In genomic region chr6:41705996-41706835, GRCh38 we compare ENCODE assay signal across 8 cellular contexts. TPM values are rescaled to one million over a fixed set of nuclear protein-coding genes. Genes with fewer than 3 reads are reported as not detected.
A peak's percentile ranks its signal among the peaks of the same experiment; 100 is the strongest.
DNase-seq lines count a peak whose midpoint lies in the region; ATAC-seq and TF ChIP-seq lines count a peak whose summit lies in the region.

No MANE protein-coding gene starts in this region.

- H3K36me3 Mint-ChIP-seq in activated naive CD8-positive, alpha-beta T cell treated with anti-CD3 and anti-CD28 coated beads for 36 hours = peaks cover 5% of the 10 kb centered on the region

- peak; percentile 53 for DNase-seq in COLO829 (ENCODE audit: low spot score)
- DNase-seq in RWPE2 (ENCODE audit: low spot score) = no peak
- DNase-seq in activated naive CD8-positive, alpha-beta T cell treated with anti-CD3 and anti-CD28 coated beads for 36 hours = peak; percentile 77
- DNase-seq in cardiac septum (ENCODE audit: low spot score) = peak; percentile 93
- no peak for DNase-seq in NCI-H1436 treated with DMSO at 0.1 percent for 48 hours (lab: John Stamatoyannopoulos, UW)

- H3K27ac ChIP-seq in RWPE2 (ENCODE audit: poor library complexity, severe bottlenecking) = peak overlapping the region; percentile 21
- H3K27ac ChIP-seq in rectal smooth muscle tissue (ENCODE audit: low read depth, low read length) = peak overlapping the region; percentile 82

- no peaks in the 10 kb centered on the region for H3K9me3 ChIP-seq in RWPE2 (ENCODE audit: severe bottlenecking)

- intact Hi-C loops in cardiac septum (cut with DNase I) = loop anchor here (1.0 to 10.0 kb wide), 3 partner anchors 29 to 339 kb away; partner anchors contain the start of genes FRS3 and TFEB

- H3K4me3 Mint-ChIP-seq in activated naive CD8-positive, alpha-beta T cell treated with anti-CD3 and anti-CD28 coated beads for 36 hours = no peak overlapping the region

- TF ChIP-seq CTCF in RWPE2 (IDR thresholded peaks at IDR 0.05; ENCODE audit: poor library complexity, severe bottlenecking) = peak; percentile 56

- H3K27ac Mint-ChIP-seq in activated naive CD8-positive, alpha-beta T cell treated with anti-CD3 and anti-CD28 coated beads for 36 hours = peak overlapping the region; percentile 93

- H3K4me1 ChIP-seq in RWPE2 (ENCODE audit: insufficient read depth, poor library complexity, severe bottlenecking) (peaks cover 5% of the 10 kb centered on the region), rectal smooth muscle tissue (ENCODE audit: control insufficient read depth, insufficient read depth, low read length) (peaks cover 27% of the 10 kb centered on the region)

- H3K27me3 Mint-ChIP-seq in activated naive CD8-positive, alpha-beta T cell treated with anti-CD3 and anti-CD28 coated beads for 36 hours = no peaks in the 10 kb centered on the region

- H3K4me3 ChIP-seq in RWPE2 (ENCODE audit: severe bottlenecking) = no peak overlapping the region
- peak overlapping the region; percentile 22 for H3K4me3 ChIP-seq in rectal smooth muscle tissue (ENCODE audit: low read length)

- ATAC-seq in GM19328 (IDR thresholded peaks at IDR 0.05; ENCODE audit: unreplicated experiment) = peak; percentile 61
- peak; percentile 53 for ATAC-seq in HG03378 (IDR thresholded peaks at IDR 0.05; ENCODE audit: unreplicated experiment)
- ATAC-seq in RWPE2 (ENCODE audit: low read depth) = peak; percentile 87

- H3K36me3 ChIP-seq in RWPE2 (ENCODE audit: low read depth) (no peaks in the 10 kb centered on the region), rectal smooth muscle tissue (ENCODE audit: control insufficient read depth, insufficient read depth, low read length) (no peaks in the 10 kb centered on the region)

- no peaks in the 10 kb centered on the region for H3K9me3 Mint-ChIP-seq in activated naive CD8-positive, alpha-beta T cell treated with anti-CD3 and anti-CD28 coated beads for 36 hours

- H3K27me3 ChIP-seq in RWPE2 (ENCODE audit: insufficient read depth, poor library complexity, severe bottlenecking) = no peaks in the 10 kb centered on the region
- H3K27me3 ChIP-seq in rectal smooth muscle tissue (ENCODE audit: control insufficient read depth, insufficient read depth, low read length) = no peaks in the 10 kb centered on the region

- peaks cover 25% of the 10 kb centered on the region for H3K4me1 Mint-ChIP-seq in activated naive CD8-positive, alpha-beta T cell treated with anti-CD3 and anti-CD28 coated beads for 36 hours

- peak overlapping the region; percentile 14 for H3K9ac ChIP-seq in rectal smooth muscle tissue (ENCODE audit: low read length)

RNA-seq across cellular contexts. Expression of gene TFEB, which starts 29.2 kb away (rescaled TPM):
- total RNA-seq in activated naive CD8-positive, alpha-beta T cell treated with anti-CD3 and anti-CD28 coated beads for 36 hours = 10 to 100 TPM in 1 of 2 experiments, 1 to 10 TPM in 1; 9.3 to 11.5 TPM
- 45.6 TPM for total RNA-seq in cardiac septum

RNA-seq across cellular contexts. Expression of gene PGC, which starts 41.0 kb away (rescaled TPM):
- not detected for total RNA-seq in activated naive CD8-positive, alpha-beta T cell treated with anti-CD3 and anti-CD28 coated beads for 36 hours
- not detected for total RNA-seq in cardiac septum

Comparison
In these comparisons a context has a peak if more than half of its experiments do, and no peak if none do; other contexts are left out.
1. DNase-seq: peak in COLO829 (single experiment), activated naive CD8-positive, alpha-beta T cell treated with anti-CD3 and anti-CD28 coated beads for 36 hours (single experiment) and cardiac septum (single experiment); none in RWPE2 (single experiment) and NCI-H1436 treated with DMSO at 0.1 percent for 48 hours (single experiment).
2. Peak in every context shown above with its lines, with median percentiles within 50 percentile points of each other: ATAC-seq.